Comparison of ENCODE assay signal across 8 cellular contexts in the genomic region with DNA sequence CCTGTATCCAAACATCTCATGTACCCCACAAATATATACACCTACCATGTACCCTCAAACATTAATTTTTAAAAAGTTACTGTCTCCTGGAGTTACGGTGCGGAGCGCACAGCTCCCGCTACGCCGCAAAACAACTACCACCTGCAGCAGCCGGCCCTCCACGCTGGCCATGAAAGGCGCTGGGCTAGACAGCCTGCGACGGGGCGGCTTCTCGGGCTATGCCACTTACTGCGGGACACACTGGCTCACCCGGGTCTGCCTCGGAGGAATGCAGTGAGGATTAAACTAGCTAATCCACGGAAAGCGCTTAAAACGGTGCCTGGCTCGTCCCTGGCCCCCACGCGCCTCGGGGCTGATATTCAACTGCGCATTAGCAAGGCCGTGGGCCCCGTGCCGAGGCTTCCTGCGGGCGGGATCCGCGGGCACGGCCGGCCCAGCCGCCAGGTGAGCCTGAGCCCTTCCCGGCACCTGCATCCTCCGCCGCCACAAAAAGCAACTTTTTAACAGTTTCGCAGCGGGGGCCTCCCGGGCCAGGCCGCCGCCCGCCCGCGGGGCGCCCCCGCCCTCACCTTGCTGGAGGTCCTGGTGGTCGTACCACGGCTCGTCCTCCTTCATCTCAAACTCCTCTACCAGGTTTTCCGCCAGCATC. TPM values are rescaled to one million over a fixed set of nuclear protein-coding genes. Genes with fewer than 3 reads are reported as not detected.
DNase-seq lines count a peak whose midpoint lies in the region; ATAC-seq, FAIRE-seq and TF ChIP-seq lines count a peak whose summit lies in the region.

No MANE protein-coding gene starts in this region.

- FAIRE-seq in small intestine (lab: Jason Lieb, UNC) = no peak

- peak overlapping the region; percentile 70 for H3K9ac ChIP-seq in iPS-18a (ENCODE audit: low read length)

- H3K4me1 ChIP-seq in SJSA1 (replicated peaks) (peaks cover 28% of the 10 kb centered on the region), iPS-18a (ENCODE audit: control insufficient read depth, low read depth, low read length) (peaks cover 20% of the 10 kb centered on the region), small intestine (ENCODE audit: control insufficient read depth in 2 of 2, insufficient read depth in 1 of 2, low read depth in 1 of 2, low read length in 1 of 2) (peaks cover 0 to 14% of the 10 kb centered on the region in 2 donors)

- H3K4me3 ChIP-seq in SJSA1 (peak overlapping the region; percentile 92), astrocyte of the cerebellum (ENCODE audit: low read depth, low read length) (peak overlapping the region; percentile 87), iPS-18a (ENCODE audit: low read length) (peak overlapping the region; percentile 88), small intestine (ENCODE audit: low read depth in 1 of 2, low read length in 2 of 2) (peak overlapping the region; percentile 95 to 98)

- peak; percentile 41 for DNase-seq in NCI-H748 (lab: John Stamatoyannopoulos, UW; ENCODE audit: unreplicated experiment)
- DNase-seq in NCI-H748 treated with DMSO at 0.1 percent for 48 hours (lab: John Stamatoyannopoulos, UW) = no peak
- peak; percentile 46 to 59 for DNase-seq in SJSA1 (ENCODE audit: low read depth in 1 of 2, low spot score in 2 of 2)
- no peak for DNase-seq in astrocyte of the cerebellum (ENCODE audit: low read depth)
- DNase-seq in small intestine = peak; percentile 36
- DNase-seq in NCI-H1436 treated with DMSO at 0.1 percent for 48 hours (lab: John Stamatoyannopoulos, UW) = no peak

- WGBS in small intestine, 3 donors = 0 to 1% (median 1%) methylated on average over 47 to 51 of the region's 51 CpGs

- H3K27me3 ChIP-seq in SJSA1 (replicated peaks) = no peaks in the 10 kb centered on the region
- H3K27me3 ChIP-seq in iPS-18a (ENCODE audit: control insufficient read depth, insufficient read depth, low read length) = peaks cover 31% of the 10 kb centered on the region
- H3K27me3 ChIP-seq in small intestine (ENCODE audit: control insufficient read depth in 2 of 2, insufficient read depth in 2 of 2, low read length in 2 of 2) = no peaks in the 10 kb centered on the region

- H3K27ac ChIP-seq in SJSA1 (peak overlapping the region; percentile 69), iPS-18a (ENCODE audit: low read length) (no peak overlapping the region), small intestine (ENCODE audit: low read depth in 1 of 2, low read length in 1 of 2) (peak overlapping the region; percentile 90 to 94)

- H3K36me3 ChIP-seq in SJSA1 (peaks cover 42% of the 10 kb centered on the region), iPS-18a (ENCODE audit: control insufficient read depth, low read depth, low read length) (no peaks in the 10 kb centered on the region), small intestine (ENCODE audit: control insufficient read depth in 2 of 2, insufficient read depth in 2 of 2, low read length in 2 of 2) (no peaks in the 10 kb centered on the region)

- H3K9me3 ChIP-seq in SJSA1 (replicated peaks) (no peaks in the 10 kb centered on the region), iPS-18a (ENCODE audit: control insufficient read depth, low read depth, low read length) (no peaks in the 10 kb centered on the region), small intestine (ENCODE audit: control insufficient read depth, low read depth) (no peaks in the 10 kb centered on the region)

- TF ChIP-seq CTCF in astrocyte of the cerebellum (IDR thresholded peaks at IDR 0.05; ENCODE audit: low read depth, low read length, missing control alignments) = no peak

- in situ Hi-C loops in astrocyte of the cerebellum (cut with HindIII; ENCODE audit: low sequenced_read_pairs) = no loop called here

- ATAC-seq in HG03064 (IDR thresholded peaks at IDR 0.05; ENCODE audit: low read depth, unreplicated experiment) = peak; percentile 28

RNA-seq across cellular contexts. Expression of a gene that starts 0.6 kb away (rescaled TPM):
- total RNA-seq in SJSA1 (2014; rRNA removed; shearing (Covaris generic)) = 24.7 and 32.0 TPM in 2 replicates
- 10 to 100 TPM; 14.2 to 50.3 (median 49.7) TPM for polyA plus RNA-seq in small intestine

Comparison
In these comparisons a context has a peak if more than half of its experiments do, and no peak if none do; other contexts are left out.
1. DNase-seq: peak in NCI-H748 (single experiment), SJSA1 (2 of 2) and small intestine (single experiment); none in NCI-H748 treated with DMSO at 0.1 percent for 48 hours (single experiment), astrocyte of the cerebellum (single experiment) and NCI-H1436 treated with DMSO at 0.1 percent for 48 hours (single experiment).
2. Peak in every context shown above with its lines, with median percentiles within 50 percentile points of each other: H3K4me3 ChIP-seq.